In the genomic region with DNA sequence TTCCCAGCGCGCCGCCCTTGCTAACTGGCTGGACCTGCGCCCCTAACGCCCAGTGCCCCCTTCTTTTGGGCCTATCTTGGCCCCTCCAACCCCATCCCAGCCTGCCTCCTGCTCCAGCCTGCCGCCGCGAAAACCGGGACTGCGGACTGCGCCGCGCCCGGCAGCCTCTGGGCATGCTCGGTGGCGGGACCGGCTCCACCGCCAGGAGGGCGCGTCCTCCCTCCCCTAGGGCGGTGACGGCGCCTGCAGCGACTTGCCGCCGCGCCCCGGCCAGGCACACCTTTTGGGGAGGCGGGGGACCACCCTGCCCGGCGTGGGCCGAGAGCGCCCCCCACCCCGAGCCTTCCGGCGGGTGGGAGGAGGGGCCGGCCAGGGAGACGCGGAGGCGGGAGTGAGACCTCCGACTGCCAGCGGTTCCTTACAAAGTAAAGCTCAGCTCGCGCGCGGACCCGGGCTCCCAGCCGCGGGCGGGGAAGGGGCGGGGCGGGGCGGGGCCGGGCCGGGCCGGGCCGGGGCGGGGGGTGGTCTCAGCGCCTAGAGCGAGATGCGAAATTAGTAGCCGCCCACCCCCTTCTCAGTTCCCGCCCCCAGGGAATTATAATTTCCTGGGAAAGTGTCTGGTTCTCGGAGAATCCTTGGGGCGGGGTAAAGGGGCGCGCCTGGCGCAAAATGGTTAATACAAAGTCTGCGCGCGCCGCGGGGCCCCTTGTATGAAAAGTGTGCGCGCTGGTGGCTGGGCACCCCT, we compare ENCODE assay signal across 8 cellular contexts.
DNase-seq lines count a peak whose midpoint lies in the region; ATAC-seq and TF ChIP-seq lines count a peak whose summit lies in the region.

No MANE protein-coding gene starts in this region.

- H3K9me3 Mint-ChIP-seq in CD14-positive monocyte: peaks cover 0 to 8% (median 6%) of the 10 kb centered on the region in 7 donors
- no peaks in the 10 kb centered on the region for H3K9me3 Mint-ChIP-seq in activated T-cell treated with anti-CD3 and anti-CD28 coated beads, Interleukin-2, amount 50 U/mL, for 4 hours

- H3K27me3 Mint-ChIP-seq in CD14-positive monocyte (ENCODE audit: low read depth in 3 of 3): peaks cover 37 to 57% (median 48%) of the 10 kb centered on the region in 3 donors
- H3K27me3 Mint-ChIP-seq in activated T-cell treated with anti-CD3 and anti-CD28 coated beads, Interleukin-2, amount 50 U/mL, for 4 hours (ENCODE audit: low read depth): peaks cover 48% of the 10 kb centered on the region

- peaks cover 38% of the 10 kb centered on the region for H3K27me3 ChIP-seq in neural cell (ENCODE audit: insufficient read depth, low read depth, low read length)

- no peaks in the 10 kb centered on the region for H3K9me2 ChIP-seq in neural cell (ENCODE audit: insufficient read depth, low read length)

- H3K4me2 ChIP-seq in neural cell (ENCODE audit: low read length): peak overlapping the region; percentile 97

- no peaks in the 10 kb centered on the region for H4K20me1 ChIP-seq in neural cell (ENCODE audit: insufficient read depth)

- no peak for TF ChIP-seq RAD21 in neural cell (conservative IDR thresholded peaks at IDR 0.05)

- TF ChIP-seq EP300 in neural cell (conservative IDR thresholded peaks at IDR 0.05; ENCODE audit: poor library complexity, severe bottlenecking): no peak

- H3K27ac ChIP-seq in neural cell (ENCODE audit: low read length): no peak overlapping the region

- H3K4me3 Mint-ChIP-seq in CD14-positive monocyte: peak overlapping the region; percentile 92 to 97
- H3K4me3 Mint-ChIP-seq in activated T-cell treated with anti-CD3 and anti-CD28 coated beads, Interleukin-2, amount 50 U/mL, for 4 hours: peak overlapping the region; percentile 74

- intact Hi-C loops in CD14-positive monocyte (cut with micrococcal nuclease): no loop called here

- peak overlapping the region; percentile 56 for H3K9ac ChIP-seq in neural cell (ENCODE audit: low read length)

- H3K36me3 ChIP-seq in neural cell (ENCODE audit: insufficient read depth, low read length): no peaks in the 10 kb centered on the region

- peak overlapping the region in 6 of 7 donors; percentile 76 to 89 (median 84) for H3K27ac Mint-ChIP-seq in CD14-positive monocyte

- no peak for DNase-seq in CD14-positive monocyte (ENCODE audit: low spot score)
- peak; percentile 92 for DNase-seq in NCI-H2196 treated with DMSO at 0.1 percent for 48 hours (lab: John Stamatoyannopoulos, UW; ENCODE audit: unreplicated experiment)
- DNase-seq in activated T-cell treated with anti-CD3 and anti-CD28 coated beads, Interleukin-2, amount 50 U/mL, for 4 hours: no peak
- DNase-seq in foreskin fibroblast: peak; percentile 81 to 93
- DNase-seq in activated effector memory CD4-positive, alpha-beta T cell treated with Interleukin-2 at 50 U/mL for 16 hours: no peak

- H3K4me3 ChIP-seq in foreskin fibroblast (ENCODE audit: low read depth in 1 of 2, low read length in 2 of 2) (peak overlapping the region; percentile 55 to 75), neural cell (ENCODE audit: low read length) (peak overlapping the region; percentile 82)

- H3K4me1 Mint-ChIP-seq in CD14-positive monocyte: peaks cover 23% of the 10 kb centered on the region
- H3K4me1 Mint-ChIP-seq in activated T-cell treated with anti-CD3 and anti-CD28 coated beads, Interleukin-2, amount 50 U/mL, for 4 hours (ENCODE audit: low read depth): peaks cover 13% of the 10 kb centered on the region

- no peak overlapping the region for H2AFZ ChIP-seq in neural cell (ENCODE audit: low read depth, low read length)

- H3K79me2 ChIP-seq in neural cell (replicated peaks; ENCODE audit: insufficient read depth, low read length): no peaks in the 10 kb centered on the region

- peaks cover 3 to 10% of the 10 kb centered on the region in 2 donors for H3K36me3 Mint-ChIP-seq in CD14-positive monocyte
- H3K36me3 Mint-ChIP-seq in activated T-cell treated with anti-CD3 and anti-CD28 coated beads, Interleukin-2, amount 50 U/mL, for 4 hours (ENCODE audit: insufficient read depth): no peaks in the 10 kb centered on the region

- TF ChIP-seq CTCF in CD14-positive monocyte (IDR thresholded peaks at IDR 0.05) (no peak), foreskin fibroblast (IDR thresholded peaks at IDR 0.05; ENCODE audit: low read depth, low read length) (peak; percentile 18), neural cell (IDR thresholded peaks at IDR 0.05; ENCODE audit: poor library complexity, severe bottlenecking) (peak; percentile 44)

- H3K9me3 ChIP-seq in neural cell (ENCODE audit: low read length): no peaks in the 10 kb centered on the region

- H3F3A ChIP-seq in neural cell (ENCODE audit: insufficient read depth, low read length, poor library complexity, severe bottlenecking): peaks cover 6% of the 10 kb centered on the region

- ATAC-seq in GM18907 (IDR thresholded peaks at IDR 0.05; ENCODE audit: unreplicated experiment) (peak; percentile 83), HG03095 (IDR thresholded peaks at IDR 0.05; ENCODE audit: unreplicated experiment) (peak; percentile 59)
- peak; percentile 80 to 83 for ATAC-seq in activated T-cell treated with anti-CD3 and anti-CD28 coated beads, Interleukin-2, amount 50 U/mL, for 4 hours

TF ChIP-seq in neural cell, 6 proteins besides CTCF, POLR2A, EP300 and RAD21:
- TF ChIP-seq SMC3 (conservative IDR thresholded peaks at IDR 0.05; ENCODE audit: poor library complexity): no peak
- no peak for TF ChIP-seq EZH2 (IDR thresholded peaks at IDR 0.05; ENCODE audit: borderline replicate concordance, insufficient read depth, low read length, poor library complexity, severe bottlenecking)
- no peak for TF ChIP-seq MXI1 (conservative IDR thresholded peaks at IDR 0.05; ENCODE audit: poor library complexity, severe bottlenecking)
- no peak for TF ChIP-seq POLR2AphosphoS5 (IDR thresholded peaks at IDR 0.05)
- no peak for TF ChIP-seq TAF1 (IDR thresholded peaks at IDR 0.05; ENCODE audit: low read depth)
- TF ChIP-seq, protein P1, sequence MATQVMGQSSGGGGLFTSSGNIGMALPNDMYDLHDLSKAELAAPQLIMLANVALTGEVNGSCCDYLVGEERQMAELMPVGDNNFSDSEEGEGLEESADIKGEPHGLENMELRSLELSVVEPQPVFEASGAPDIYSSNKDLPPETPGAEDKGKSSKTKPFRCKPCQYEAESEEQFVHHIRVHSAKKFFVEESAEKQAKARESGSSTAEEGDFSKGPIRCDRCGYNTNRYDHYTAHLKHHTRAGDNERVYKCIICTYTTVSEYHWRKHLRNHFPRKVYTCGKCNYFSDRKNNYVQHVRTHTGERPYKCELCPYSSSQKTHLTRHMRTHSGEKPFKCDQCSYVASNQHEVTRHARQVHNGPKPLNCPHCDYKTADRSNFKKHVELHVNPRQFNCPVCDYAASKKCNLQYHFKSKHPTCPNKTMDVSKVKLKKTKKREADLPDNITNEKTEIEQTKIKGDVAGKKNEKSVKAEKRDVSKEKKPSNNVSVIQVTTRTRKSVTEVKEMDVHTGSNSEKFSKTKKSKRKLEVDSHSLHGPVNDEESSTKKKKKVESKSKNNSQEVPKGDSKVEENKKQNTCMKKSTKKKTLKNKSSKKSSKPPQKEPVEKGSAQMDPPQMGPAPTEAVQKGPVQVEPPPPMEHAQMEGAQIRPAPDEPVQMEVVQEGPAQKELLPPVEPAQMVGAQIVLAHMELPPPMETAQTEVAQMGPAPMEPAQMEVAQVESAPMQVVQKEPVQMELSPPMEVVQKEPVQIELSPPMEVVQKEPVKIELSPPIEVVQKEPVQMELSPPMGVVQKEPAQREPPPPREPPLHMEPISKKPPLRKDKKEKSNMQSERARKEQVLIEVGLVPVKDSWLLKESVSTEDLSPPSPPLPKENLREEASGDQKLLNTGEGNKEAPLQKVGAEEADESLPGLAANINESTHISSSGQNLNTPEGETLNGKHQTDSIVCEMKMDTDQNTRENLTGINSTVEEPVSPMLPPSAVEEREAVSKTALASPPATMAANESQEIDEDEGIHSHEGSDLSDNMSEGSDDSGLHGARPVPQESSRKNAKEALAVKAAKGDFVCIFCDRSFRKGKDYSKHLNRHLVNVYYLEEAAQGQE (IDR thresholded peaks at IDR 0.05; ENCODE audit: borderline replicate concordance): no peak

Comparison
In these comparisons a context has a peak if more than half of its experiments do, and no peak if none do; other contexts are left out.
1. DNase-seq: peak in NCI-H2196 treated with DMSO at 0.1 percent for 48 hours (single experiment) and foreskin fibroblast (2 of 2); none in CD14-positive monocyte (single experiment), activated T-cell treated with anti-CD3 and anti-CD28 coated beads, Interleukin-2, amount 50 U/mL, for 4 hours (single experiment) and activated effector memory CD4-positive, alpha-beta T cell treated with Interleukin-2 at 50 U/mL for 16 hours (single experiment).
2. Peak in every context shown above with its lines, with median percentiles within 50 percentile points of each other: ATAC-seq.